ENCODE assay signal across 34 cellular contexts in the genomic region with DNA sequence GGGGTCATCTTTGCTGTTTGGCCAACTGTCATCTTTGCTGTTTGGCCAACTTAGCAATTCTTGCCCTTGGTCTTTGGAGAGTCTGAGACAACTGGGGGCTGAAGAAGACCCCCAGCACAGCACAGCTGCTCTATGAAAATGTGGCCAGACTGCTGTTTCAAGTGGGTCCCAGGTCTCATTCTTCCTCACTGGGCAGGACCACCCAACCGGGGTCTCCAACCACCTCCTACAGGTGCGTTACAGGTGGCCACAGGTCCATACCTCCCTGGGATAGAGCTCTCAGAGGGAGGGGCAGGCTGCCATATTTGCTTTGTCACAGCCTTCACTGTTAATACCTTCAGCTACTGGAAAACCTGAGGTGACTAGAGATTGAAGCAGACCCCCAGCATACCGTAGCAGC.
"Had no signal": no experiment of that assay in that cellular context is flagged by ENCODE, and none has a peak within 500 bp of the region (broad histone marks: within the 10 kb centered on the region; RNA-seq: fewer than 3 reads in every experiment).

No MANE protein-coding gene starts in this region.

- DNase-seq: Karpas-422, Kasumi-1, KG1, MM.1S, MV-4-11, NCI-H1048, NCI-H1092, NCI-H1092 treated with DMSO at 0.1 percent for 48 hours, NCI-H1105, NCI-H1105 treated with DMSO at 0.1 percent for 48 hours, NCI-H1417, NCI-H1417 treated with DMSO at 0.1 percent for 48 hours, NCI-H1436, NCI-H1436 treated with DMSO at 0.1 percent for 48 hours, NCI-H146, NCI-H1694, NCI-H1694 treated with DMSO at 0.1 percent for 48 hours, NCI-H187, NCI-H187 treated with DMSO at 0.1 percent for 48 hours, NCI-H1930, NCI-H2029, NCI-H2029 treated with DMSO at 0.1 percent for 48 hours, NCI-H2081, NCI-H2081 treated with DMSO at 0.1 percent for 48 hours, NCI-H2107, NCI-H2171, NCI-H2171 treated with DMSO at 0.1 percent for 48 hours, NCI-H2227 treated with DMSO at 0.1 percent for 48 hours, NCI-H226, NCI-H345, NCI-H446, NCI-H446 treated with DMSO at 0.1 percent for 48 hours had no signal

- H3K27me3 ChIP-seq: MG63 had no signal

- H3K9me3 ChIP-seq: MG63 had no signal

- H3K36me3 ChIP-seq: MG63 had no signal

- H3K4me3 ChIP-seq: MG63 had no signal

- H3K27ac ChIP-seq: KMS-11 had no signal
